11 cellular contexts compared by ENCODE assay signal in genomic region chr13:30196025-30196424, GRCh38.
DNase-seq lines count a peak whose midpoint lies in the region; ATAC-seq lines count a peak whose summit lies in the region.
"Had no signal": no experiment of that assay in that cellular context is flagged by ENCODE, and none has a peak within 500 bp of the region (broad histone marks: within the 10 kb centered on the region; RNA-seq: fewer than 3 reads in every experiment).

No MANE protein-coding gene starts in this region.

- no peak for ATAC-seq in GM18907 (IDR thresholded peaks at IDR 0.05; ENCODE audit: unreplicated experiment)
- no peak for ATAC-seq in HG03442 (IDR thresholded peaks at IDR 0.05; ENCODE audit: unreplicated experiment)

- peak; percentile 37 for DNase-seq in DMS153 (lab: John Stamatoyannopoulos, UW)
- DNase-seq in DMS153 treated with DMSO at 0.1 percent for 48 hours (lab: John Stamatoyannopoulos, UW; ENCODE audit: unreplicated experiment), result no peak
- peak; percentile 31 for DNase-seq in NCI-H748 treated with DMSO at 0.1 percent for 48 hours (lab: John Stamatoyannopoulos, UW)
- peak; percentile 68 for DNase-seq in cerebellum (ENCODE audit: low spot score)
- peak; percentile 4 for DNase-seq in neuronal stem cell (ENCODE audit: low spot score)
- DNase-seq in HUDEP-2 (lab: John Stamatoyannopoulos, UW; ENCODE audit: unreplicated experiment in 76 of 76), result no peak
- DNase-seq: erythroblast had no signal

- no peaks in the 10 kb centered on the region for H3K9me3 ChIP-seq in neuronal stem cell (replicated peaks in 1 of 2; ENCODE audit: control insufficient read depth in 2 of 2, insufficient read depth in 1 of 2, low read depth in 1 of 2, low read length in 2 of 2)
- H3K9me3 ChIP-seq: adrenal gland had no signal

- no peak overlapping the region for H2BK12ac ChIP-seq in neuronal stem cell (ENCODE audit: low read length)

- H3K4ac ChIP-seq in neuronal stem cell (ENCODE audit: low read length), result no peak overlapping the region

- H3K4me2 ChIP-seq in neuronal stem cell (ENCODE audit: insufficient read depth, low read length, poor library complexity, severe bottlenecking), result no peak overlapping the region

- no peaks in the 10 kb centered on the region for H3K27me3 ChIP-seq in neuronal stem cell (ENCODE audit: control insufficient read depth in 3 of 3, insufficient read depth in 3 of 3, low read depth in 1 of 3, low read length in 3 of 3)
- H3K27me3 ChIP-seq: adrenal gland had no signal

- H3K9ac ChIP-seq in neuronal stem cell (ENCODE audit: low read depth, low read length, poor library complexity), result no peak overlapping the region

- no peak overlapping the region for H3K4me3 ChIP-seq in neuronal stem cell (ENCODE audit: low read length in 2 of 2)
- H3K4me3 ChIP-seq: adrenal gland had no signal

- H4K8ac ChIP-seq in neuronal stem cell (ENCODE audit: low read depth, low read length), result no peak overlapping the region

- no peaks in the 10 kb centered on the region for H3K36me3 ChIP-seq in neuronal stem cell (replicated peaks in 1 of 2; ENCODE audit: control insufficient read depth in 2 of 2, insufficient read depth in 2 of 2, low read length in 2 of 2)
- H3K36me3 ChIP-seq: adrenal gland had no signal

- no peak overlapping the region for H2BK15ac ChIP-seq in neuronal stem cell (ENCODE audit: low read length)

- H4K91ac ChIP-seq in neuronal stem cell (ENCODE audit: low read depth, low read length, poor library complexity), result no peak overlapping the region

- H2BK120ac ChIP-seq in neuronal stem cell (ENCODE audit: low read depth, low read length), result no peak overlapping the region

- H2AK5ac ChIP-seq in neuronal stem cell (ENCODE audit: low read depth, low read length), result no peak overlapping the region

- H3K14ac ChIP-seq in neuronal stem cell (ENCODE audit: low read length), result no peak overlapping the region

- H3K18ac ChIP-seq in neuronal stem cell (ENCODE audit: low read length), result no peak overlapping the region

- no peak overlapping the region for H3K23ac ChIP-seq in neuronal stem cell (ENCODE audit: low read depth, low read length, poor library complexity)

- WGBS in neuronal stem cell (ENCODE audit: extremely low coverage in 2 of 2, insufficient read length in 2 of 2, insufficient replicate concordance in 1 of 2), 2 donors, result no CpG with 5 or more reads among the region's 3 CpGs

- H2AFZ ChIP-seq in neuronal stem cell (ENCODE audit: low read length), result peak overlapping the region; percentile 22

- H2BK5ac ChIP-seq in neuronal stem cell (ENCODE audit: low read length), result no peak overlapping the region

- H3K27ac ChIP-seq in neuronal stem cell (replicated peaks; ENCODE audit: low read length), result no peak overlapping the region
- H3K27ac ChIP-seq: 22Rv1, adrenal gland had no signal

- peaks cover 0 to 6% of the 10 kb centered on the region in 2 donors for H3K4me1 ChIP-seq in neuronal stem cell (ENCODE audit: control insufficient read depth in 2 of 2, insufficient read depth in 1 of 2, low read depth in 1 of 2, low read length in 2 of 2)
- H3K4me1 ChIP-seq: adrenal gland had no signal

- H3K79me1 ChIP-seq in neuronal stem cell (ENCODE audit: low read depth, low read length), result no peaks in the 10 kb centered on the region

Comparison
In these comparisons a context has a peak if more than half of its experiments do, and no peak if none do; other contexts are left out.
1. DNase-seq: peak in DMS153 (single experiment), NCI-H748 treated with DMSO at 0.1 percent for 48 hours (single experiment), cerebellum (single experiment) and neuronal stem cell (single experiment); none in DMS153 treated with DMSO at 0.1 percent for 48 hours (single experiment) and HUDEP-2 (0 of 76).